In genomic region chrX:40093586-40093985, GRCh38 we compare ENCODE assay signal across 8 cellular contexts. TPM values are rescaled to one million over a fixed set of nuclear protein-coding genes. Genes with fewer than 3 reads are reported as not detected.
DNase-seq lines count a peak whose midpoint lies in the region; ATAC-seq and TF ChIP-seq lines count a peak whose summit lies in the region.

No MANE protein-coding gene starts in this region.

- no peaks in the 10 kb centered on the region for H3K36me3 ChIP-seq in esophagus muscularis mucosa

- TF ChIP-seq POLR2A in esophagus muscularis mucosa (IDR thresholded peaks at IDR 0.05; ENCODE audit: low read depth) = no peak

- intact Hi-C loops in esophagus muscularis mucosa (cut with DNase I) = loop anchor here (5.0 to 10.0 kb wide), 2 partner anchors 79 to 359 kb away; no protein-coding TSS in a partner anchor

- H3K9me3 Mint-ChIP-seq in progenitor cell of endocrine pancreas (ENCODE audit: low read depth) = no peaks in the 10 kb centered on the region

- H3K27ac Mint-ChIP-seq in progenitor cell of endocrine pancreas = no peak overlapping the region

- 24% methylated on average over 10 of the region's 10 CpGs for WGBS in esophagus muscularis mucosa

- H3K27me3 ChIP-seq in esophagus muscularis mucosa = peaks cover 0 to 38% (median 0%) of the 10 kb centered on the region in 4 donors

- H3K36me3 Mint-ChIP-seq in progenitor cell of endocrine pancreas (ENCODE audit: insufficient read depth) = peaks cover 1% of the 10 kb centered on the region

- TF ChIP-seq EP300 in esophagus muscularis mucosa (IDR thresholded peaks at IDR 0.05) = no peak

- peaks cover 33% of the 10 kb centered on the region for H3K27me3 Mint-ChIP-seq in progenitor cell of endocrine pancreas

- DNase-seq in RWPE1 (ENCODE audit: low spot score) (no peak), esophagus muscularis mucosa (ENCODE audit: extremely low spot score) (no peak), progenitor cell of endocrine pancreas (ENCODE audit: low spot score, unreplicated experiment) (no peak), GM13976 (ENCODE audit: low spot score) (no peak), NCI-H2029 treated with DMSO at 0.1 percent for 48 hours (lab: John Stamatoyannopoulos, UW) (no peak)
- no peak for DNase-seq in stimulated activated CD4-positive, alpha-beta T cell treated with anti-CD3 and anti-CD28 coated beads, Interleukin-12 subunit alpha, Interleukin-12 subunit beta, amount 100 ng/mL, for 4 hours

- CTCF ChIA-PET in RWPE1 (lab: Yijun Ruan, JAX) = interaction anchor here (1.0 kb wide), 1 partner anchor 174 kb away, joined by 3 read pairs; no protein-coding TSS in a partner anchor

- POLR2A ChIA-PET in RWPE1 (lab: Yijun Ruan, JAX; ENCODE audit: low non-redundant PET) = no interaction called here

- TF ChIP-seq CTCF in RWPE1 (conservative IDR thresholded peaks at IDR 0.05; ENCODE audit: low read depth) (no peak), esophagus muscularis mucosa (IDR thresholded peaks at IDR 0.05) (no peak), progenitor cell of endocrine pancreas (IDR thresholded peaks at IDR 0.05; ENCODE audit: unreplicated experiment) (no peak), GM13976 (IDR thresholded peaks at IDR 0.05; ENCODE audit: borderline replicate concordance, control extremely low read depth, extremely low read depth, insufficient read depth, missing control alignments) (no peak)

- H3K9me3 ChIP-seq in esophagus muscularis mucosa = no peaks in the 10 kb centered on the region

- in situ Hi-C loops in GM13976 (cut with MboI; ENCODE audit: low sequenced_read_pairs, unreplicated experiment) = no loop called here

- H3K27ac ChIP-seq in RWPE1 = peak overlapping the region; percentile 87
- H3K27ac ChIP-seq in esophagus muscularis mucosa (replicated peaks in 1 of 4) = peak overlapping the region in 3 of 4 donors; percentile 87 to 92 (median 91)

- no peak for ATAC-seq in HG03460 (IDR thresholded peaks at IDR 0.05; ENCODE audit: unreplicated experiment)

- peak overlapping the region; percentile 16 for H3K4me3 Mint-ChIP-seq in progenitor cell of endocrine pancreas (ENCODE audit: low read depth)

- peaks cover 20 to 100% (median 52%) of the 10 kb centered on the region in 4 donors for H3K4me1 ChIP-seq in esophagus muscularis mucosa

- H3K4me3 ChIP-seq in GM08714 (ENCODE audit: low read length) (peak overlapping the region; percentile 75; the same call in 1 of the 2 replicates), esophagus muscularis mucosa (peak overlapping the region; percentile 72 to 86 (median 76))

- peaks cover 29% of the 10 kb centered on the region for H3K4me1 Mint-ChIP-seq in progenitor cell of endocrine pancreas (ENCODE audit: low read depth)

RNA-seq across cellular contexts. Expression of gene BCOR, which starts 4.2 kb away (rescaled TPM):
- total RNA-seq in esophagus muscularis mucosa (10 to 100 TPM; 19.9 to 32.5 (median 26.0) TPM), progenitor cell of endocrine pancreas (20.5 TPM in 2 replicates)
